28 cellular contexts compared by ENCODE assay signal in the genomic region with DNA sequence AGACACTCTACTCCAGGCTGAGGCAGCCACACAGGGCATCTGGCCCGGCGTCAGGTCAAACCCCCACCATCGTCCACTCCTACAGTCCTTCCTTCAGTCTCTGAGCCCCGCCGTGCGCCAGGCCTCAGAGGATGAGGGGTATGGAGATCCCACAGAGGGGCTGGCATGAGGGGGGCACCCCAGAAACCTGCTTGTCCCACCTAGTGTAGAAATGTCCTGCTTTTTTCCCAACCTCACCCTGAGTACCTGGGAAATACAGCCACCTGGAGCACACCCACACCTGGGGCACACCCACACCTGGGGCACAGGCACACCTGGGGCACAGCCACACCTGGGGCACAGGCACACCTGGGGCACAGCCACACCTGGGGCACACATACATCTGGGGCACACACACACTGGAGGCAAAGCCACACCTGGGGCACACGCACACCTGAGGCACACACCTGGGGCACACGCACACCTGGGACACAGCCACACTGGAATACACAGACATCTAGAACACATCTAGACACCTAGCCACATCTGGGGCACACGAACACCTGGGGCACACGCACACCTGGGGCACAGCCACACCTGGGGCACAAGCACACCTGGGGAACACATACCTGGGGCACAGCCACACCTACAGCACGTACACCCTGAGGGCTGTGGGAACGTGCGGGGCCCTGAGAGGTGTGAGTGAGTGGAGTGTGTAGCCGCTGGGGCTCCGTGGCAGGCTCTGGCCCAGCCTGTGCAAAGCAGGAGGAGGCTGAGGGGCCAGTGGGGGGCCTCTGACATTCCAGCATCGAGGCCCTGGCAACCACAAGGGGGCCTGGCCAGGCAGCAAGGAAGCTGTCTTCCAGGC. TPM values are rescaled to one million over a fixed set of nuclear protein-coding genes. Genes with fewer than 3 reads are reported as not detected.
DNase-seq lines count a peak whose midpoint lies in the region; ATAC-seq and TF ChIP-seq lines count a peak whose summit lies in the region.
"Had no signal": no experiment of that assay in that cellular context is flagged by ENCODE, and none has a peak within 500 bp of the region (broad histone marks: within the 10 kb centered on the region; RNA-seq: fewer than 3 reads in every experiment).

No MANE protein-coding gene starts in this region.

- no peak for TF ChIP-seq CTCF in CD4-positive, alpha-beta T cell (IDR thresholded peaks at IDR 0.05)
- TF ChIP-seq CTCF in HFFc6 (IDR thresholded peaks at IDR 0.05) (0 out of 2 replicates have a peak, but pooled peaks have one; percentile 34), chondrocyte (IDR thresholded peaks at IDR 0.05) (peak; percentile 23), GM10266 (IDR thresholded peaks at IDR 0.05; ENCODE audit: control insufficient read depth, insufficient read depth, low read depth, missing control alignments) (no peak)

- no peak overlapping the region for H3K4me3 ChIP-seq in mesodermal cell (ENCODE audit: extremely low read depth, insufficient read depth, low read length, poor library complexity, severe bottlenecking)
- H3K4me3 ChIP-seq: BLaER1 treated with 17β-estradiol and CSF1 and Interleukin-3, amounts not matched to agents 10 nM and 100 nM; testis; vagina had no signal

- no peaks in the 10 kb centered on the region for H3K4me1 Mint-ChIP-seq in CD4-positive, alpha-beta T cell (ENCODE audit: low read depth)
- H3K4me1 Mint-ChIP-seq in HFFc6 (ENCODE audit: low read depth): no peaks in the 10 kb centered on the region
- H3K4me1 Mint-ChIP-seq in chondrocyte (ENCODE audit: low read depth): no peaks in the 10 kb centered on the region
- H3K4me1 Mint-ChIP-seq: activated CD4-positive, alpha-beta T cell treated with anti-CD3 and anti-CD28 coated beads, Interleukin-2, amount 10 ng/mL, durations not matched to agents 24 days and 14 days; activated CD8-positive, alpha-beta memory T cell treated with anti-CD3 and anti-CD28 coated beads, Interleukin-2, amount 10 ng/mL, durations not matched to agents 7 days and 5 days; central memory CD8-positive, alpha-beta T cell; memory B cell had no signal

- no peaks in the 10 kb centered on the region for H3K27me3 ChIP-seq in CD4-positive, alpha-beta T cell (ENCODE audit: control insufficient read depth, insufficient read depth, low read length)
- H3K27me3 ChIP-seq: BLaER1 treated with 17β-estradiol and CSF1 and Interleukin-3, amounts not matched to agents 10 nM and 100 nM; testis; vagina had no signal

- H3K27ac ChIP-seq in CD4-positive, alpha-beta T cell (ENCODE audit: low read depth, low read length): no peak overlapping the region
- peak overlapping the region; percentile 16 for H3K27ac ChIP-seq in mesodermal cell (ENCODE audit: low read depth, low read length, severe bottlenecking)
- H3K27ac ChIP-seq: BLaER1 treated with 17β-estradiol and CSF1 and Interleukin-3, amounts not matched to agents 10 nM and 100 nM; KMS-11; testis; vagina had no signal

- H3K9me3 ChIP-seq in CD4-positive, alpha-beta T cell (ENCODE audit: control insufficient read depth, low read length): no peaks in the 10 kb centered on the region
- H3K9me3 ChIP-seq in mesodermal cell (ENCODE audit: control insufficient read depth, low read length): no peaks in the 10 kb centered on the region
- H3K9me3 ChIP-seq: testis, vagina had no signal

- no peak overlapping the region for H3K4me3 Mint-ChIP-seq in CD4-positive, alpha-beta T cell
- H3K4me3 Mint-ChIP-seq in HFFc6 (no peak overlapping the region), chondrocyte (ENCODE audit: unreplicated experiment) (no peak overlapping the region)
- H3K4me3 Mint-ChIP-seq: activated CD4-positive, alpha-beta T cell treated with anti-CD3 and anti-CD28 coated beads, Interleukin-2, amount 10 ng/mL, durations not matched to agents 24 days and 14 days; activated CD8-positive, alpha-beta memory T cell treated with anti-CD3 and anti-CD28 coated beads, Interleukin-2, amount 10 ng/mL, durations not matched to agents 7 days and 5 days; activated T-cell treated with anti-CD3 and anti-CD28 coated beads, Interleukin-2, amount 50 U/mL, for 72 hours; central memory CD8-positive, alpha-beta T cell; memory B cell; stimulated activated naive B cell treated with anti-CD40 and anti-IgM and Interleukin-4, amounts not matched to agents 10 μg/mL and 1 μg/mL and 100 μg/mL, for 72 hours had no signal

- CTCF ChIA-PET in CD4-positive, alpha-beta T cell (lab: Charles Lee): no interaction called here

- intact Hi-C loops in CD4-positive, alpha-beta T cell (cut with DNase I, micrococcal nuclease): no loop called here
- intact Hi-C loops in sciatic nerve (cut with DNase I): no loop called here

- H3K36me3 Mint-ChIP-seq in CD4-positive, alpha-beta T cell (ENCODE audit: low read depth): peaks cover 8% of the 10 kb centered on the region
- peaks cover under 1% of the 10 kb centered on the region; the same call in 1 of the 2 replicates for H3K36me3 Mint-ChIP-seq in HFFc6 (ENCODE audit: low read depth)
- H3K36me3 Mint-ChIP-seq in chondrocyte (ENCODE audit: low read depth): peaks cover 3% of the 10 kb centered on the region

- no peaks in the 10 kb centered on the region for H3K27me3 Mint-ChIP-seq in CD4-positive, alpha-beta T cell
- H3K27me3 Mint-ChIP-seq in HFFc6 (ENCODE audit: insufficient read depth) (peaks cover 6% of the 10 kb centered on the region), chondrocyte (ENCODE audit: low read depth) (no peaks in the 10 kb centered on the region)
- H3K27me3 Mint-ChIP-seq: activated CD4-positive, alpha-beta T cell treated with anti-CD3 and anti-CD28 coated beads, Interleukin-2, amount 10 ng/mL, durations not matched to agents 24 days and 14 days; activated CD8-positive, alpha-beta memory T cell treated with anti-CD3 and anti-CD28 coated beads, Interleukin-2, amount 10 ng/mL, durations not matched to agents 7 days and 5 days; central memory CD8-positive, alpha-beta T cell; memory B cell; stimulated activated naive B cell treated with anti-CD40 and anti-IgM and Interleukin-4, amounts not matched to agents 10 μg/mL and 1 μg/mL and 100 μg/mL, for 72 hours had no signal

- H3K9me3 Mint-ChIP-seq in CD4-positive, alpha-beta T cell: no peaks in the 10 kb centered on the region
- no peaks in the 10 kb centered on the region for H3K9me3 Mint-ChIP-seq in HFFc6
- no peaks in the 10 kb centered on the region for H3K9me3 Mint-ChIP-seq in chondrocyte (ENCODE audit: low read depth)
- H3K9me3 Mint-ChIP-seq: activated CD4-positive, alpha-beta T cell treated with anti-CD3 and anti-CD28 coated beads, Interleukin-2, amount 10 ng/mL, durations not matched to agents 24 days and 14 days; activated T-cell treated with anti-CD3 and anti-CD28 coated beads, Interleukin-2, amount 50 U/mL, for 72 hours; central memory CD8-positive, alpha-beta T cell; memory B cell; stimulated activated naive B cell treated with anti-CD40 and anti-IgM and Interleukin-4, amounts not matched to agents 10 μg/mL and 1 μg/mL and 100 μg/mL, for 72 hours had no signal

- no peak for ATAC-seq in CD4-positive, alpha-beta T cell (ENCODE audit: poor library complexity)
- ATAC-seq in sciatic nerve: no peak
- ATAC-seq: activated CD8-positive, alpha-beta memory T cell treated with anti-CD3 and anti-CD28 coated beads, Interleukin-2, amount 10 ng/mL, durations not matched to agents 7 days and 5 days; activated T-cell treated with anti-CD3 and anti-CD28 coated beads, Interleukin-2, amount 50 U/mL, for 72 hours; left colon; stimulated activated naive B cell treated with anti-CD40 and anti-IgM and Interleukin-4, amounts not matched to agents 10 μg/mL and 1 μg/mL and 100 μg/mL, for 72 hours had no signal

- peaks cover 73% of the 10 kb centered on the region for H3K36me3 ChIP-seq in mesodermal cell (ENCODE audit: control insufficient read depth, insufficient read depth, low read length)

- WGBS in mesodermal cell (ENCODE audit: insufficient coverage in 2 of 2), 2 experiments: 86 to 91% methylated on average over 8 to 12 of the region's 16 CpGs

- DNase-seq in CD4-positive, alpha-beta T cell: no peak
- no peak for DNase-seq in HFFc6
- DNase-seq in chondrocyte (ENCODE audit: low spot score): no peak
- DNase-seq in SW480 (ENCODE audit: low spot score): no peak
- DNase-seq in sciatic nerve (ENCODE audit: low spot score): no peak
- no peak for DNase-seq in GM10266 (ENCODE audit: extremely low spot score)
- DNase-seq in NCI-H526 (lab: John Stamatoyannopoulos, UW): no peak
- DNase-seq: ACHN; activated CD4-positive, alpha-beta T cell treated with anti-CD3 and anti-CD28 coated beads, Interleukin-2, amount 10 ng/mL, durations not matched to agents 24 days and 14 days; activated CD8-positive, alpha-beta memory T cell treated with anti-CD3 and anti-CD28 coated beads, Interleukin-2, amount 10 ng/mL, durations not matched to agents 7 days and 5 days; activated naive CD4-positive, alpha-beta T cell treated with Interleukin-2 at 50 U/mL for 16 hours; activated T-cell treated with anti-CD3 and anti-CD28 coated beads, Interleukin-2, amount 50 U/mL, for 72 hours; DND-41; effector CD4-positive, alpha-beta T cell; left colon; NCI-H1436 treated with DMSO at 0.1 percent for 48 hours; NCI-H510A treated with DMSO at 0.1 percent for 48 hours; retina; stimulated activated CD4-positive, alpha-beta T cell treated with anti-CD3 and anti-CD28 coated beads, Interleukin-4, amount 100 ng/mL, for 1 hour; stimulated activated naive B cell treated with anti-CD40 and anti-IgM and Interleukin-4, amounts not matched to agents 10 μg/mL and 1 μg/mL and 100 μg/mL, for 72 hours; T-helper 2 cell; testis had no signal

- POLR2A ChIA-PET in CD4-positive, alpha-beta T cell (lab: Charles Lee): no interaction called here

- peak overlapping the region; percentile 44 for H3K27ac Mint-ChIP-seq in CD4-positive, alpha-beta T cell
- H3K27ac Mint-ChIP-seq in HFFc6 (no peak overlapping the region), chondrocyte (ENCODE audit: unreplicated experiment) (no peak overlapping the region)
- H3K27ac Mint-ChIP-seq: activated CD4-positive, alpha-beta T cell treated with anti-CD3 and anti-CD28 coated beads, Interleukin-2, amount 10 ng/mL, durations not matched to agents 24 days and 14 days; activated CD8-positive, alpha-beta memory T cell treated with anti-CD3 and anti-CD28 coated beads, Interleukin-2, amount 10 ng/mL, durations not matched to agents 7 days and 5 days; activated T-cell treated with anti-CD3 and anti-CD28 coated beads, Interleukin-2, amount 50 U/mL, for 72 hours; memory B cell; stimulated activated naive B cell treated with anti-CD40 and anti-IgM and Interleukin-4, amounts not matched to agents 10 μg/mL and 1 μg/mL and 100 μg/mL, for 72 hours had no signal

- H3K4me1 ChIP-seq in mesodermal cell (ENCODE audit: control insufficient read depth, insufficient read depth, low read length, poor library complexity, severe bottlenecking): no peaks in the 10 kb centered on the region
- H3K4me1 ChIP-seq: testis had no signal

RNA-seq across cellular contexts. Expression of a gene that starts 18.4 kb away (rescaled TPM):
- 10 to 100 TPM; 58.8 to 66.5 TPM for total RNA-seq in CD4-positive, alpha-beta T cell
- 100 to 1,000 TPM; 164 to 191 (median 173) TPM for total RNA-seq in HFFc6 (2021; fragmentation: NEBNext Ultra II Directional; extraction: Animal tissue kit (Norgen Biotek cat#: 25700))
- total RNA-seq in chondrocyte: 143 to 158 TPM (median 156 TPM) in 3 replicates
- 113 TPM for polyA plus RNA-seq in mesodermal cell (2013, experiment 1 of 2)
- 91.0 TPM for polyA plus RNA-seq in mesodermal cell (2013, experiment 2 of 2)
- total RNA-seq in sciatic nerve: 90.4 TPM

RNA-seq across cellular contexts. Expression of a gene that starts 23.7 kb away (rescaled TPM):
- total RNA-seq in CD4-positive, alpha-beta T cell: 1 to 10 TPM; 2.9 to 3.0 TPM
- total RNA-seq in HFFc6 (2021; fragmentation: NEBNext Ultra II Directional; extraction: Animal tissue kit (Norgen Biotek cat#: 25700)): 1 to 10 TPM; 1.3 to 1.8 (median 1.5) TPM
- total RNA-seq in chondrocyte: 2.1 to 2.8 TPM (median 2.6 TPM) in 3 replicates
- 4.0 TPM for polyA plus RNA-seq in mesodermal cell (2013, experiment 1 of 2)
- 3.3 TPM for polyA plus RNA-seq in mesodermal cell (2013, experiment 2 of 2)
- total RNA-seq in sciatic nerve: 3.6 TPM

RNA-seq across cellular contexts. Expression of a gene that starts 24.2 kb away (rescaled TPM):
- total RNA-seq in CD4-positive, alpha-beta T cell: 100 to 1,000 TPM; 111 to 124 TPM
- 10 to 100 TPM; 78.3 to 95.8 (median 82.5) TPM for total RNA-seq in HFFc6 (2021; fragmentation: NEBNext Ultra II Directional; extraction: Animal tissue kit (Norgen Biotek cat#: 25700))
- total RNA-seq in chondrocyte (47.0 to 54.9 TPM (median 47.4 TPM) in 3 replicates), sciatic nerve (56.6 TPM)
- polyA plus RNA-seq in mesodermal cell (2013, experiment 1 of 2): 95.2 TPM
- 79.0 TPM for polyA plus RNA-seq in mesodermal cell (2013, experiment 2 of 2)

RNA-seq across cellular contexts. Expression of a gene that starts 53.2 kb away (rescaled TPM):
- total RNA-seq in CD4-positive, alpha-beta T cell: 1 to 10 TPM; 2.0 to 2.7 TPM
- total RNA-seq in HFFc6 (2021; fragmentation: NEBNext Ultra II Directional; extraction: Animal tissue kit (Norgen Biotek cat#: 25700)): 1 to 10 TPM; 2.7 to 3.7 (median 3.3) TPM
- total RNA-seq in chondrocyte (7.1 to 9.9 TPM (median 7.9 TPM) in 3 replicates), sciatic nerve (11.5 TPM)
- polyA plus RNA-seq in mesodermal cell (2013, experiment 1 of 2): 20.2 TPM
- polyA plus RNA-seq in mesodermal cell (2013, experiment 2 of 2): 18.6 TPM

Comparison
In these comparisons a context has a peak if more than half of its experiments do, and no peak if none do; other contexts are left out.
1. CTCF ChIP-seq: peak in HFFc6 (single experiment) and chondrocyte (single experiment); none in CD4-positive, alpha-beta T cell (single experiment) and GM10266 (single experiment).